In genomic region chr3:144770813-144771400, GRCh38 we compare ENCODE assay signal across 8 cellular contexts.
DNase-seq lines count a peak whose midpoint lies in the region; ATAC-seq, FAIRE-seq and TF ChIP-seq lines count a peak whose summit lies in the region.

No MANE protein-coding gene starts in this region.

- FAIRE-seq in GM12878 (lab: Jason Lieb, UNC) (peak; percentile 54), HepG2 (lab: Jason Lieb, UNC) (no peak)

- no peak overlapping the region for H2AK5ac ChIP-seq in IMR-90 (ENCODE audit: low read depth, low read length)

- H3K27ac ChIP-seq in IMR-90 (ENCODE audit: insufficient read depth, low read length), result no peak overlapping the region
- no peak overlapping the region for H3K27ac ChIP-seq in GM12878 (ENCODE audit: control insufficient read depth, insufficient read depth)
- H3K27ac ChIP-seq in HepG2 (ENCODE audit: extremely low read length, insufficient read depth, low read length), result no peak overlapping the region

- H3K79me1 ChIP-seq in IMR-90 (ENCODE audit: low read depth in 1 of 2, low read length in 2 of 2), result no peaks in the 10 kb centered on the region

- H3K27me3 ChIP-seq in IMR-90 (ENCODE audit: control insufficient read depth, insufficient read depth, low read length) (no peaks in the 10 kb centered on the region), GM12878 (replicated peaks in 1 of 2; ENCODE audit: control insufficient read depth in 2 of 2, insufficient read depth in 2 of 2, low read length in 1 of 2) (no peaks in the 10 kb centered on the region), HepG2 (ENCODE audit: control insufficient read depth in 1 of 2, insufficient read depth in 2 of 2, low read length in 2 of 2) (no peaks in the 10 kb centered on the region)

- intact Hi-C loops in IMR-90 (cut with micrococcal nuclease), result loop anchor here (1.0 to 10.0 kb wide), 4 partner anchors 237 to 874 kb away; no protein-coding TSS in a partner anchor
- intact Hi-C loops in GM12878 (cut with micrococcal nuclease; ENCODE audit: unreplicated experiment), result loop anchor here (2.0 to 10.0 kb wide), 2 partner anchors 796 to 876 kb away; no protein-coding TSS in a partner anchor
- intact Hi-C loops in HepG2 (cut with micrococcal nuclease; ENCODE audit: unreplicated experiment), result loop anchor here (1.0 to 5.0 kb wide), 4 partner anchors 83 to 874 kb away; no protein-coding TSS in a partner anchor

- H3K4me2 ChIP-seq in IMR-90 (ENCODE audit: low read depth, low read length), result no peak overlapping the region
- H3K4me2 ChIP-seq in GM12878 (ENCODE audit: control insufficient read depth, insufficient read depth), result no peak overlapping the region
- no peak overlapping the region for H3K4me2 ChIP-seq in HepG2 (ENCODE audit: low read depth, low read length)

- WGBS in IMR-90 (ENCODE audit: extremely low coverage in 2 of 2, insufficient read length in 1 of 2), 2 experiments, result no CpG with 5 or more reads among the region's 1 CpG
- WGBS in GM12878 (ENCODE audit: insufficient coverage, insufficient replicate concordance, low lambda C conversion rate, missing lambda C conversion rate), result 0% methylated on average over 1 of the region's 1 CpG
- WGBS in HepG2 (ENCODE audit: low lambda C conversion rate), result 0% methylated on average over 1 of the region's 1 CpG

- dilution Hi-C loops in IMR-90 (cut with HindIII; ENCODE audit: low sequenced_read_pairs, unreplicated experiment), result no loop called here

- RAD21 ChIA-PET in GM12878 (lab: Charles Lee; ENCODE audit: unreplicated experiment), result no interaction called here

- no peak overlapping the region for H2BK5ac ChIP-seq in IMR-90 (ENCODE audit: low read depth, low read length, poor library complexity, severe bottlenecking)

- H3K4me1 ChIP-seq in IMR-90 (ENCODE audit: control insufficient read depth, insufficient read depth, low read length), result no peaks in the 10 kb centered on the region
- no peaks in the 10 kb centered on the region for H3K4me1 ChIP-seq in GM12878 (ENCODE audit: control insufficient read depth, insufficient read depth, low read length)
- no peaks in the 10 kb centered on the region for H3K4me1 ChIP-seq in HepG2 (ENCODE audit: insufficient read depth, low read length)

- peak; percentile 49 for TF ChIP-seq CTCF in IMR-90 (conservative IDR thresholded peaks at IDR 0.05; ENCODE audit: low read depth, low read length)
- TF ChIP-seq CTCF in GM12878 (IDR thresholded peaks at IDR 0.05 in 2 of 3, conservative IDR thresholded peaks at IDR 0.05 in 1 of 3; ENCODE audit: control insufficient read depth in 2 of 3, extremely low read depth in 1 of 3, insufficient read depth in 1 of 3, low read depth in 3 of 3, low read length in 3 of 3), result peak in 2 of 3 experiments; percentile 21 to 32; a peak in 2 of 6 replicates
- peak; percentile 47 for TF ChIP-seq CTCF in HepG2 (CRISPR knock-in tag; IDR thresholded peaks at IDR 0.05)

- H3K9me3 ChIP-seq in IMR-90 (ENCODE audit: control insufficient read depth, insufficient read depth, low read length), result peaks cover 2% of the 10 kb centered on the region; the same call in 1 of the 2 replicates
- H3K9me3 ChIP-seq in GM12878 (replicated peaks; ENCODE audit: control insufficient read depth, insufficient read depth, low read length), result no peaks in the 10 kb centered on the region
- H3K9me3 ChIP-seq in HepG2 (ENCODE audit: low read length), result no peaks in the 10 kb centered on the region

- H3K4me3 ChIP-seq in IMR-90 (ENCODE audit: insufficient read depth, low read depth, low read length) (no peak overlapping the region), GM12878 (no peak overlapping the region), HepG2 (replicated peaks in 1 of 3; ENCODE audit: insufficient read depth in 1 of 3, low read depth in 2 of 3, low read length in 3 of 3) (no peak overlapping the region)

- H3K9me1 ChIP-seq in IMR-90 (ENCODE audit: insufficient read depth, low read length), result no peaks in the 10 kb centered on the region

- POLR2A ChIA-PET in IMR-90 (lab: Charles Lee; ENCODE audit: unreplicated experiment) (no interaction called here), GM12878 (lab: Charles Lee) (no interaction called here), HepG2 (lab: Yijun Ruan, JAX) (no interaction called here)

- H4K5ac ChIP-seq in IMR-90 (ENCODE audit: low read depth, low read length), result no peak overlapping the region

- BruUV-seq in IMR-90 (replicated peaks; lab: Mats Ljungman, UMichigan), result no TSS peak
- BruUV-seq in GM12878 (replicated peaks; lab: Mats Ljungman, UMichigan), result no TSS peak
- no TSS peak for BruUV-seq in HepG2 (replicated peaks; lab: Mats Ljungman, UMichigan)

- no peak overlapping the region for H2BK120ac ChIP-seq in IMR-90 (ENCODE audit: low read depth, low read length)

- in situ Hi-C loops in G401 (cut with HindIII; ENCODE audit: low sequenced_read_pairs), result no loop called here
- in situ Hi-C loops in IMR-90 (cut with MboI; ENCODE audit: low sequenced_read_pairs), result no loop called here
- in situ Hi-C loops in GM12878 (cut with MboI), result no loop called here
- in situ Hi-C loops in HepG2 (cut with HindIII; ENCODE audit: extremely low pct_ligation_motif_present, low pct_unique_long_range_greater_than_20kb), result loop anchor here (25.0 kb wide), 1 partner anchor 884 kb away; no protein-coding TSS in a partner anchor

- H2AFZ ChIP-seq in IMR-90 (replicated peaks; ENCODE audit: low read length, poor library complexity) (no peak overlapping the region), GM12878 (ENCODE audit: control insufficient read depth, low read depth, low read length) (no peak overlapping the region; the same call in 1 of the 2 replicates), HepG2 (ENCODE audit: low read length) (no peak overlapping the region)

- H3K79me2 ChIP-seq in GM12878 (ENCODE audit: control insufficient read depth, insufficient read depth, low read length), result no peaks in the 10 kb centered on the region
- H3K79me2 ChIP-seq in HepG2 (ENCODE audit: insufficient read depth, low read length), result no peaks in the 10 kb centered on the region

- no peak overlapping the region for H2AK9ac ChIP-seq in IMR-90 (replicated peaks; ENCODE audit: low read depth, low read length, poor library complexity)

- DNase-seq in G401 (ENCODE audit: low spot score) (peak; percentile 85), IMR-90 (peak; percentile 38), GM12878 (ENCODE audit: low read depth, low spot score) (no peak), HepG2 (ENCODE audit: low spot score) (peak; percentile 32), COLO668 (lab: John Stamatoyannopoulos, UW; ENCODE audit: unreplicated experiment) (no peak)

- H3K56ac ChIP-seq in IMR-90 (ENCODE audit: extremely low read depth, insufficient read depth, low read length), result no peak overlapping the region

- H3K18ac ChIP-seq in IMR-90 (ENCODE audit: low read depth, low read length), result no peak overlapping the region

- TF ChIP-seq EP300 in GM12878 (IDR thresholded peaks at IDR 0.05; ENCODE audit: borderline replicate concordance in 1 of 2, control insufficient read depth in 1 of 2, low read depth in 2 of 2, low read length in 2 of 2), result no peak
- no peak for TF ChIP-seq EP300 in HepG2 (IDR thresholded peaks at IDR 0.05; ENCODE audit: low read depth in 2 of 2, low read length in 2 of 2)
- no peak for TF ChIP-seq EP300 in HepG2 (CRISPR knock-in tag; IDR thresholded peaks at IDR 0.05; ENCODE audit: borderline replicate concordance)

- H4K91ac ChIP-seq in IMR-90 (ENCODE audit: insufficient read depth, low read depth, low read length), result no peak overlapping the region

- no peak overlapping the region for H4K8ac ChIP-seq in IMR-90 (ENCODE audit: low read depth in 2 of 2, low read length in 2 of 2)

- H3K23ac ChIP-seq in IMR-90 (ENCODE audit: low read depth, low read length), result no peak overlapping the region

- TF ChIP-seq POLR2A in IMR-90 (IDR thresholded peaks at IDR 0.05; ENCODE audit: low read depth, low read length) (no peak), GM12878 (IDR thresholded peaks at IDR 0.05; ENCODE audit: low read depth, low read length) (no peak), HepG2 (IDR thresholded peaks at IDR 0.05; ENCODE audit: insufficient read depth in 1 of 2, low read depth in 2 of 2, low read length in 2 of 2) (no peak)

- no peak overlapping the region for H3K14ac ChIP-seq in IMR-90 (replicated peaks; ENCODE audit: low read depth, low read length)

- H3K36me3 ChIP-seq in IMR-90 (ENCODE audit: control insufficient read depth, insufficient read depth, low read length) (no peaks in the 10 kb centered on the region), GM12878 (ENCODE audit: control insufficient read depth in 2 of 2, insufficient read depth in 2 of 2, low read length in 1 of 2) (no peaks in the 10 kb centered on the region), HepG2 (replicated peaks in 1 of 2; ENCODE audit: control insufficient read depth in 1 of 2, insufficient read depth in 2 of 2, low read length in 2 of 2) (no peaks in the 10 kb centered on the region)

- no peak overlapping the region for H2BK15ac ChIP-seq in IMR-90 (ENCODE audit: low read depth, low read length)

- TF ChIP-seq RAD21 in IMR-90 (IDR thresholded peaks at IDR 0.05; ENCODE audit: low read length) (peak; percentile 58), GM12878 (IDR thresholded peaks at IDR 0.05; ENCODE audit: insufficient read depth, low read depth, low read length) (peak; percentile 61), HepG2 (CRISPR knock-in tag; IDR thresholded peaks at IDR 0.05) (no peak)

- ATAC-seq in IMR-90 (ENCODE audit: low read depth) (peak; percentile 81), GM12878 (peak; percentile 62), HepG2 (peak; percentile 79), HG02840 (IDR thresholded peaks at IDR 0.05; ENCODE audit: low FRiP score, unreplicated experiment) (no peak), GM21360 (IDR thresholded peaks at IDR 0.05; ENCODE audit: unreplicated experiment) (no peak), HG02759 (IDR thresholded peaks at IDR 0.05; ENCODE audit: unreplicated experiment) (no peak)

- H4K20me1 ChIP-seq in IMR-90 (ENCODE audit: insufficient read depth, low read length), result no peaks in the 10 kb centered on the region
- H4K20me1 ChIP-seq in GM12878 (ENCODE audit: control insufficient read depth, insufficient read depth), result no peaks in the 10 kb centered on the region
- H4K20me1 ChIP-seq in HepG2 (ENCODE audit: insufficient read depth, low read length), result no peaks in the 10 kb centered on the region

- no peak overlapping the region for H2BK20ac ChIP-seq in IMR-90 (ENCODE audit: low read depth, low read length)

- SMC1A ChIA-PET in GM12878 (lab: Charles Lee; ENCODE audit: uncharacterized antibody, unreplicated experiment), result no interaction called here

- H3K9ac ChIP-seq in IMR-90 (ENCODE audit: low read depth, low read length) (no peak overlapping the region), GM12878 (ENCODE audit: control insufficient read depth, insufficient read depth, low read length) (no peak overlapping the region), HepG2 (ENCODE audit: insufficient read depth, low read depth, low read length) (no peak overlapping the region)

- H3K4ac ChIP-seq in IMR-90 (ENCODE audit: low read depth, low read length), result no peak overlapping the region

- CTCF ChIA-PET in IMR-90 (lab: Yijun Ruan, JAX) (no interaction called here), GM12878 (lab: Yijun Ruan, JAX) (interaction anchor here (1.9 kb wide), 1 partner anchor 83 kb away, joined by 3 read pairs; no protein-coding TSS in a partner anchor), HepG2 (lab: Yijun Ruan, JAX; ENCODE audit: low intra/inter-chr PET ratio, low total read pairs) (interaction anchor here (0.9 to 1.5 kb wide), 2 partner anchors 795 to 875 kb away, joined by 3 to 9 read pairs; no protein-coding TSS in a partner anchor)

TF ChIP-seq in GM12878, 131 proteins besides CTCF, POLR2A, EP300 and RAD21 (continues in another document):
- TF ChIP-seq CHD4 (IDR thresholded peaks at IDR 0.05), result no peak

Comparison
In these comparisons a context has a peak if more than half of its experiments do, and no peak if none do; other contexts are left out.
1. DNase-seq: peak in G401 (single experiment), IMR-90 (single experiment) and HepG2 (single experiment); none in GM12878 (single experiment) and COLO668 (single experiment).
2. ATAC-seq: peak in IMR-90 (single experiment), GM12878 (single experiment) and HepG2 (single experiment); none in HG02840 (single experiment), GM21360 (single experiment) and HG02759 (single experiment).
3. Peak in every context shown above with its lines, with median percentiles within 50 percentile points of each other: CTCF ChIP-seq.